Comparison of ENCODE assay signal across 20 cellular contexts in the genomic region with DNA sequence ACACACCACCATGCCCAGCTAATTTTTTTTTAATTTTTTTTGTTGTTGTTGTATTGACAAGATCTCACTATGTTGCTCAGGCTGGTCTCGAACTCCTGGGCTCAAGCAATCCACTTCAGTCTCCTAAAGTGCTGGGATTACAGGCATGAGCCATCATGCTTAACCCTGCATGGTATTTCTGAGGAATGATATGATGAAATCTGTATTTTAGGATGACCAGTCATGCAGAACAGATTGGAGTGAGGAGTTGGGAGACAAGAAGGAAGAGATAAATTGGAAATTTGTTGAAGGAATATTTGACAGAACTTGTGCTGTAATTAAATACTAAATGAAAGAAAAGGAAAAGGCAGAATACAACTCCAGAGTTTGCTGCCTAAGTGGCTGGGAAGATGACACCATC. TPM values are rescaled to one million over a fixed set of nuclear protein-coding genes. Genes with fewer than 3 reads are reported as not detected.
DNase-seq lines count a peak whose midpoint lies in the region; ATAC-seq, FAIRE-seq and TF ChIP-seq lines count a peak whose summit lies in the region.
"Had no signal": no experiment of that assay in that cellular context is flagged by ENCODE, and none has a peak within 500 bp of the region (broad histone marks: within the 10 kb centered on the region; RNA-seq: fewer than 3 reads in every experiment).

No MANE protein-coding gene starts in this region.

- H3K18ac ChIP-seq in neuronal stem cell (ENCODE audit: low read length) = no peak overlapping the region

- H3K9ac ChIP-seq in mammary epithelial cell (ENCODE audit: insufficient read depth, low read length) (no peak overlapping the region), keratinocyte (ENCODE audit: control insufficient read depth, extremely low read depth, insufficient read depth, low read length) (no peak overlapping the region), neuronal stem cell (ENCODE audit: low read depth, low read length, poor library complexity) (no peak overlapping the region)
- H3K9ac ChIP-seq: GM23248 had no signal

- H3K27ac ChIP-seq in mammary epithelial cell (ENCODE audit: insufficient read depth, low read depth, low read length) = no peak overlapping the region
- H3K27ac ChIP-seq in breast epithelium = no peak overlapping the region
- H3K27ac ChIP-seq in keratinocyte (ENCODE audit: control insufficient read depth, insufficient read depth, low read length) = no peak overlapping the region
- no peak overlapping the region for H3K27ac ChIP-seq in neuronal stem cell (replicated peaks; ENCODE audit: low read length)
- H3K27ac ChIP-seq: 22Rv1, A549, GM23248, HL-60 had no signal

- TF ChIP-seq POLR2A in breast epithelium (IDR thresholded peaks at IDR 0.05) = no peak

- H3K4me3 ChIP-seq in mammary epithelial cell (replicated peaks in 1 of 3; ENCODE audit: insufficient read depth in 1 of 3, low read depth in 2 of 3, low read length in 3 of 3) (no peak overlapping the region), breast epithelium (no peak overlapping the region), bronchial epithelial cell (ENCODE audit: low read depth, low read length) (no peak overlapping the region), keratinocyte (ENCODE audit: control insufficient read depth in 2 of 3, extremely low read depth in 1 of 3, insufficient read depth in 2 of 3, low read depth in 1 of 3, low read length in 3 of 3) (no peak overlapping the region), neuronal stem cell (ENCODE audit: low read length in 2 of 2) (no peak overlapping the region)
- H3K4me3 ChIP-seq: A549, GM23248, HAP-1 had no signal

- no peak overlapping the region for H2BK12ac ChIP-seq in neuronal stem cell (ENCODE audit: low read length)

- H3K79me2 ChIP-seq in mammary epithelial cell (ENCODE audit: insufficient read depth, low read length) (peaks cover 5% of the 10 kb centered on the region), keratinocyte (ENCODE audit: control insufficient read depth, insufficient read depth, low read length) (peaks cover 2% of the 10 kb centered on the region)

- H2AK5ac ChIP-seq in neuronal stem cell (ENCODE audit: low read depth, low read length) = no peak overlapping the region

- H3K9me1 ChIP-seq in keratinocyte (ENCODE audit: control insufficient read depth, extremely low read depth, insufficient read depth, low read length) = no peaks in the 10 kb centered on the region

- H3K36me3 ChIP-seq in mammary epithelial cell (ENCODE audit: insufficient read depth, low read length) = no peaks in the 10 kb centered on the region
- H3K36me3 ChIP-seq in breast epithelium = no peaks in the 10 kb centered on the region
- no peaks in the 10 kb centered on the region for H3K36me3 ChIP-seq in bronchial epithelial cell (ENCODE audit: control insufficient read depth, insufficient read depth, low read length)
- no peaks in the 10 kb centered on the region for H3K36me3 ChIP-seq in keratinocyte (ENCODE audit: control insufficient read depth in 2 of 2, extremely low read depth in 1 of 2, insufficient read depth in 2 of 2, low read length in 2 of 2)
- H3K36me3 ChIP-seq in neuronal stem cell (replicated peaks in 1 of 2; ENCODE audit: control insufficient read depth in 2 of 2, insufficient read depth in 2 of 2, low read length in 2 of 2) = no peaks in the 10 kb centered on the region
- H3K36me3 ChIP-seq: BE2C, HAP-1 had no signal

- H3K4me2 ChIP-seq in mammary epithelial cell (ENCODE audit: insufficient read depth, low read depth, low read length) = no peak overlapping the region
- H3K4me2 ChIP-seq in keratinocyte (ENCODE audit: control insufficient read depth, extremely low read depth, insufficient read depth, low read depth, low read length) = no peak overlapping the region
- no peak overlapping the region for H3K4me2 ChIP-seq in neuronal stem cell (ENCODE audit: insufficient read depth, low read length, poor library complexity, severe bottlenecking)
- H3K4me2 ChIP-seq: A549 had no signal

- in situ Hi-C loops in mammary epithelial cell (cut with MboI; ENCODE audit: low sequenced_read_pairs in 2 of 2) = no loop called here

- no peak overlapping the region for H2BK120ac ChIP-seq in neuronal stem cell (ENCODE audit: low read depth, low read length)

- H3K4ac ChIP-seq in neuronal stem cell (ENCODE audit: low read length) = no peak overlapping the region

- no peak for DNase-seq in mammary epithelial cell
- DNase-seq in breast epithelium (ENCODE audit: low spot score in 2 of 2) = no peak
- peak; percentile 47 for DNase-seq in bronchial epithelial cell (ENCODE audit: low read depth)
- DNase-seq in keratinocyte (ENCODE audit: low read depth, low spot score) = no peak
- DNase-seq in neuronal stem cell (ENCODE audit: low spot score) = no peak
- DNase-seq in NCI-H345 (lab: John Stamatoyannopoulos, UW) = no peak
- DNase-seq: BE2C; C1 segment of cervical spinal cord; CD4-positive, CD25-positive, alpha-beta regulatory T cell; CD8-positive, alpha-beta memory T cell; DMS153; DMS79; GF-D8; GM23248 had no signal

- H2BK5ac ChIP-seq in neuronal stem cell (ENCODE audit: low read length) = no peak overlapping the region

- H3K23ac ChIP-seq in neuronal stem cell (ENCODE audit: low read depth, low read length, poor library complexity) = no peak overlapping the region

- no peak for TF ChIP-seq CTCF in mammary epithelial cell (conservative IDR thresholded peaks at IDR 0.05 in 1 of 2, IDR thresholded peaks at IDR 0.05 in 1 of 2; ENCODE audit: extremely low read depth in 1 of 2, insufficient read depth in 1 of 2, low read depth in 1 of 2, low read length in 2 of 2)
- TF ChIP-seq CTCF in breast epithelium (IDR thresholded peaks at IDR 0.05) = no peak
- no peak for TF ChIP-seq CTCF in bronchial epithelial cell (IDR thresholded peaks at IDR 0.05; ENCODE audit: insufficient read depth, low read length, severe bottlenecking)
- TF ChIP-seq CTCF in keratinocyte (optimal IDR thresholded peaks at IDR 0.05 in 1 of 3, IDR thresholded peaks at IDR 0.05 in 1 of 3, conservative IDR thresholded peaks at IDR 0.05 in 1 of 3; ENCODE audit: extremely low read depth in 1 of 3, insufficient read depth in 2 of 3, low read length in 3 of 3) = no peak

- dilution Hi-C loops in mammary epithelial cell (cut with HindIII; ENCODE audit: low sequenced_read_pairs) = no loop called here
- dilution Hi-C loops in keratinocyte (cut with MboI; ENCODE audit: extremely low pct_ligation_motif_present, low sequenced_read_pairs) = no loop called here

- peaks cover 9% of the 10 kb centered on the region for H3K4me1 ChIP-seq in mammary epithelial cell (ENCODE audit: insufficient read depth, low read length)
- no peaks in the 10 kb centered on the region for H3K4me1 ChIP-seq in breast epithelium
- peaks cover 10% of the 10 kb centered on the region for H3K4me1 ChIP-seq in keratinocyte (ENCODE audit: control insufficient read depth, extremely low read depth, insufficient read depth, low read length)
- peaks cover 5 to 7% of the 10 kb centered on the region in 2 donors for H3K4me1 ChIP-seq in neuronal stem cell (ENCODE audit: control insufficient read depth in 2 of 2, insufficient read depth in 1 of 2, low read depth in 1 of 2, low read length in 2 of 2)
- H3K4me1 ChIP-seq: BE2C had no signal

- no peak for FAIRE-seq in bronchial epithelial cell (lab: Jason Lieb, UNC)
- no peak for FAIRE-seq in keratinocyte (lab: Jason Lieb, UNC)
- FAIRE-seq: A549 had no signal

- H4K20me1 ChIP-seq in mammary epithelial cell (ENCODE audit: insufficient read depth, low read length) (no peaks in the 10 kb centered on the region), keratinocyte (ENCODE audit: control insufficient read depth, extremely low read depth, insufficient read depth, low read length) (no peaks in the 10 kb centered on the region)

- H4K8ac ChIP-seq in neuronal stem cell (ENCODE audit: low read depth, low read length) = no peak overlapping the region

- no peaks in the 10 kb centered on the region for H3K79me1 ChIP-seq in neuronal stem cell (ENCODE audit: low read depth, low read length)

- CTCF ChIA-PET in mammary epithelial cell (lab: Charles Lee; ENCODE audit: low non-redundant PET) = no interaction called here

- H3K27me3 ChIP-seq in mammary epithelial cell (ENCODE audit: insufficient read depth, low read length) = no peaks in the 10 kb centered on the region
- no peaks in the 10 kb centered on the region for H3K27me3 ChIP-seq in breast epithelium
- no peaks in the 10 kb centered on the region for H3K27me3 ChIP-seq in bronchial epithelial cell (ENCODE audit: control insufficient read depth, insufficient read depth, low read length)
- no peaks in the 10 kb centered on the region for H3K27me3 ChIP-seq in keratinocyte (ENCODE audit: control insufficient read depth, extremely low read depth, insufficient read depth, low read length)
- H3K27me3 ChIP-seq in neuronal stem cell (ENCODE audit: control insufficient read depth in 3 of 3, insufficient read depth in 3 of 3, low read depth in 1 of 3, low read length in 3 of 3) = no peaks in the 10 kb centered on the region
- H3K27me3 ChIP-seq: BE2C had no signal

- H4K91ac ChIP-seq in neuronal stem cell (ENCODE audit: low read depth, low read length, poor library complexity) = no peak overlapping the region

- H3K9me3 ChIP-seq in mammary epithelial cell (replicated peaks; ENCODE audit: insufficient read depth, low read length) (no peaks in the 10 kb centered on the region), breast epithelium (no peaks in the 10 kb centered on the region), keratinocyte (ENCODE audit: control insufficient read depth, low read depth, low read length) (no peaks in the 10 kb centered on the region), neuronal stem cell (replicated peaks in 1 of 2; ENCODE audit: control insufficient read depth in 2 of 2, insufficient read depth in 1 of 2, low read depth in 1 of 2, low read length in 2 of 2) (no peaks in the 10 kb centered on the region)
- H3K9me3 ChIP-seq: A549, BE2C, HAP-1 had no signal

- no peak overlapping the region for H2BK15ac ChIP-seq in neuronal stem cell (ENCODE audit: low read length)

- BruUV-seq in mammary epithelial cell (replicated peaks; lab: Mats Ljungman, UMichigan) = no TSS peak

- WGBS in mammary epithelial cell (ENCODE audit: low coverage, missing lambda C conversion rate) = 92% methylated on average over 1 of the region's 1 CpG
- WGBS in neuronal stem cell (ENCODE audit: extremely low coverage in 2 of 2, insufficient read length in 2 of 2, insufficient replicate concordance in 1 of 2), 2 donors = no CpG with 5 or more reads among the region's 1 CpG

- intact Hi-C loops in mammary epithelial cell (cut with micrococcal nuclease) = no loop called here
- intact Hi-C loops in breast epithelium (cut with DNase I; ENCODE audit: low total_unique reads) = no loop called here

- H3K14ac ChIP-seq in neuronal stem cell (ENCODE audit: low read length) = no peak overlapping the region

- H2AFZ ChIP-seq in mammary epithelial cell (ENCODE audit: low read depth, low read length) (peak overlapping the region; percentile 17), keratinocyte (ENCODE audit: control insufficient read depth, low read length) (peak overlapping the region; percentile 19), neuronal stem cell (ENCODE audit: low read length) (peak overlapping the region; percentile 11)
- H2AFZ ChIP-seq: GM23248 had no signal

- ATAC-seq in GM21825 (IDR thresholded peaks at IDR 0.05; ENCODE audit: unreplicated experiment) (no peak), HG03342 (IDR thresholded peaks at IDR 0.05; ENCODE audit: unreplicated experiment) (no peak)
- ATAC-seq: A549 had no signal

RNA-seq across cellular contexts. Expression of gene NDUFS5, which starts 4.7 kb away (rescaled TPM):
- 100 to 1,000 TPM; 204 to 259 TPM for total RNA-seq in mammary epithelial cell
- 688 TPM for polyA plus RNA-seq in mammary epithelial cell
- polyA minus RNA-seq in mammary epithelial cell = 433 TPM
- 100 to 1,000 TPM; 299 to 582 (median 393) TPM for total RNA-seq in breast epithelium
- total RNA-seq in bronchial epithelial cell = 417 and 613 TPM in 2 replicates
- 709 to 977 TPM (median 742 TPM) in 3 replicates for polyA plus RNA-seq in keratinocyte
- polyA plus RNA-seq in keratinocyte (2011; ENCODE audit: low read depth) = 830 TPM
- 1,065 and 1,103 TPM in 2 replicates for polyA plus RNA-seq in keratinocyte (2011; cell fraction: cytosol; rRNA removed)
- polyA plus RNA-seq in keratinocyte (2011; cell fraction: nucleus; rRNA removed) = 301 and 470 TPM in 2 replicates
- polyA plus RNA-seq in keratinocyte (2012; ENCODE audit: low replicate concordance) = 637 and 1,022 TPM in 2 replicates
- polyA minus RNA-seq in keratinocyte = 88.3 to 259 TPM (median 127 TPM) in 3 replicates
- polyA minus RNA-seq in keratinocyte (2011; cell fraction: cytosol; rRNA and poly(A)+ RNA removed) = 186 TPM
- polyA minus RNA-seq in keratinocyte (2011; cell fraction: nucleus; rRNA and poly(A)+ RNA removed) = 44.9 and 68.0 TPM in 2 replicates
- polyA plus RNA-seq in neuronal stem cell (2013, experiment 1 of 2) = 675 TPM
- polyA plus RNA-seq in neuronal stem cell (2013, experiment 2 of 2) = 677 TPM

RNA-seq across cellular contexts. Expression of gene AKIRIN1, which starts 30.4 kb away (rescaled TPM):
- 10 to 100 TPM; 62.8 to 63.5 TPM for total RNA-seq in mammary epithelial cell
- polyA plus RNA-seq in mammary epithelial cell = 41.2 TPM
- 39.6 TPM for polyA minus RNA-seq in mammary epithelial cell
- 10 to 100 TPM; 34.7 to 35.1 (median 34.8) TPM for total RNA-seq in breast epithelium
- total RNA-seq in bronchial epithelial cell = 37.9 and 46.9 TPM in 2 replicates
- 68.4 to 111 TPM (median 82.3 TPM) in 3 replicates for polyA plus RNA-seq in keratinocyte
- polyA plus RNA-seq in keratinocyte (2011; ENCODE audit: low read depth) = 52.3 TPM
- 56.7 and 125 TPM in 2 replicates for polyA plus RNA-seq in keratinocyte (2011; cell fraction: cytosol; rRNA removed)
- polyA plus RNA-seq in keratinocyte (2011; cell fraction: nucleus; rRNA removed) = 57.9 and 60.9 TPM in 2 replicates
- polyA plus RNA-seq in keratinocyte (2012; ENCODE audit: low replicate concordance) = 51.4 and 58.3 TPM in 2 replicates
- polyA minus RNA-seq in keratinocyte = 14.7 to 64.4 TPM (median 43.6 TPM) in 3 replicates
- polyA minus RNA-seq in keratinocyte (2011; cell fraction: cytosol; rRNA and poly(A)+ RNA removed) = 78.5 TPM
- 36.7 and 52.9 TPM in 2 replicates for polyA minus RNA-seq in keratinocyte (2011; cell fraction: nucleus; rRNA and poly(A)+ RNA removed)
- 106 TPM for polyA plus RNA-seq in neuronal stem cell (2013, experiment 1 of 2)
- 110 TPM for polyA plus RNA-seq in neuronal stem cell (2013, experiment 2 of 2)
